In genomic region chr22:50090141-50090714, GRCh38 we compare ENCODE assay signal across 1 cellular context.
TF ChIP-seq lines count a peak whose summit lies in the region.

No MANE protein-coding gene starts in this region.

TF ChIP-seq in endothelial cell of umbilical vein, 7 proteins besides CTCF, POLR2A, EP300 and RAD21:
- TF ChIP-seq FOS (IDR thresholded peaks at IDR 0.05; ENCODE audit: borderline replicate concordance, insufficient read depth, low read length) (no peak), POLR2AphosphoS5 (IDR thresholded peaks at IDR 0.05; ENCODE audit: insufficient read depth, low read depth, low read length) (no peak), MAX (IDR thresholded peaks at IDR 0.05; ENCODE audit: insufficient read depth, insufficient read length) (no peak), GATA2 (IDR thresholded peaks at IDR 0.05; ENCODE audit: insufficient read depth, insufficient read length, low read depth, low read length) (no peak), JUN (IDR thresholded peaks at IDR 0.05; ENCODE audit: borderline replicate concordance, insufficient read depth, insufficient read length, low read depth) (no peak)
